In the genomic region with DNA sequence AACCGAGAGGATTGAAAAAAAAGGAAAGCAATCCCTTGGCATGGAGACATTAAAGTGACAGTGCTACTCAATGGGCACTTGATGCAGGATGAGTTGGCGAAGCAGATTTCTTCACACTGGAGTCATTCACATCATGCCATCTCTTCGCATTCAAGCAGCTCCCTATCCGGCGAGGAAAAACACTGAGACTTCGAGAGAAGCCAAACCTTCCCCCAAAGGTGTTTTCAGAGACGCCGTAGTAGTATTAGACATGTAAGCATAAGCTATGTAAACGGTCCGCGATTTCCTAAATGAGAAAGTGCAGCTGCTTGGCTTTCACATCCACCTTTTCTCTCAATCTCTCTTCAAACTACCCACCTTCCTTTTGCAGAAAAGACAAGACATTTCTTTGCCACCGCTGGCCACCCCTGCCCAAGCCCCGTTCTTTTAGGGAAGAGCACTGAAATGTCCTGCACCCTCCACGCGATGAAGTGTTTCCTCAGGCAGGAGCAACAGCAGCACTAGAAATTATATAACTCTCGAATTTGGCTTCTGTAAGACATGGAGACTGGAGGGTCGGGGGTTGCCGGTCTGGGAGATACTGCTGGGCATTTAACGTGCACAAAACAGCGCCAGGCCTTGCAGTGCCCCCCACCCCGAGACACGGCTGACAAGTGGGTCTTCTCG, we compare ENCODE assay signal across 8 cellular contexts. TPM values are rescaled to one million over a fixed set of nuclear protein-coding genes. Genes with fewer than 3 reads are reported as not detected.
A peak's percentile ranks its signal among the peaks of the same experiment; 100 is the strongest.
DNase-seq lines count a peak whose midpoint lies in the region; ATAC-seq and TF ChIP-seq lines count a peak whose summit lies in the region.

Gene DLG2, minus strand, starts transcription at position 13 of the 666 bp plus-strand sequence.

- H4K20me1 ChIP-seq in DND-41 (ENCODE audit: insufficient read depth, low read length) (no peaks in the 10 kb centered on the region), HCT116 (ENCODE audit: insufficient read depth) (no peaks in the 10 kb centered on the region)

- H3K36me3 ChIP-seq in DND-41 (ENCODE audit: insufficient read depth, low read length): peaks cover 9% of the 10 kb centered on the region
- H3K36me3 ChIP-seq in HCT116 (ENCODE audit: control insufficient read depth in 1 of 2, insufficient read depth in 2 of 2, low read length in 2 of 2): peaks cover 2 to 6% of the 10 kb centered on the region in 2 experiments; a peak in 1 of 4 replicates
- H3K36me3 ChIP-seq in SJSA1: no peaks in the 10 kb centered on the region

- TF ChIP-seq RAD21 in HCT116 (IDR thresholded peaks at IDR 0.05; ENCODE audit: low read depth): no peak

- H3K4me2 ChIP-seq in DND-41 (ENCODE audit: insufficient read depth, low read length) (peak within 1 kb of the TSS; percentile 94), HCT116 (ENCODE audit: low read length) (peak within 1 kb of the TSS; percentile 93)

- no peak for TF ChIP-seq POLR2A in HCT116 (IDR thresholded peaks at IDR 0.05; ENCODE audit: borderline replicate concordance, extremely low read depth, insufficient read depth, insufficient read length)

- peak within 1 kb of the TSS; percentile 64 for H3K9ac ChIP-seq in DND-41 (ENCODE audit: low read depth, low read length)
- H3K9ac ChIP-seq in HCT116 (ENCODE audit: low read length): peak within 1 kb of the TSS; percentile 71

- H3K27me3 Mint-ChIP-seq in stimulated activated naive CD8-positive, alpha-beta T cell treated with anti-CD3 and anti-CD28 coated beads, Interleukin-15, amount 100 ng/mL, for 72 hours: no peaks in the 10 kb centered on the region

- RAD21 ChIA-PET in HCT116 (lab: Charles Lee; ENCODE audit: low non-redundant PET in 1 of 2, low total read pairs in 2 of 2, uncharacterized antibody in 2 of 2, unreplicated experiment in 2 of 2): interaction anchor here in 1 of 2 experiments (1.0 kb wide), 1 partner anchor 21 kb away, joined by 3 read pairs; no protein-coding TSS in a partner anchor

- no TSS peak for BruUV-seq in HCT116 (replicated peaks; lab: Mats Ljungman, UMichigan)

- peak within 1 kb of the TSS; percentile 92 to 95 for H3K4me3 Mint-ChIP-seq in stimulated activated naive CD8-positive, alpha-beta T cell treated with anti-CD3 and anti-CD28 coated beads, Interleukin-15, amount 100 ng/mL, for 72 hours

- peaks cover 44% of the 10 kb centered on the region for H3K79me2 ChIP-seq in DND-41 (ENCODE audit: insufficient read depth, low read length)
- peaks cover 41% of the 10 kb centered on the region for H3K79me2 ChIP-seq in HCT116 (ENCODE audit: insufficient read depth, low read length)

- peak within 1 kb of the TSS; percentile 63 for H3K27ac ChIP-seq in DND-41 (ENCODE audit: low read length)
- peak within 1 kb of the TSS; percentile 47 for H3K27ac ChIP-seq in HCT116 (ENCODE audit: low read depth, low read length)
- H3K27ac ChIP-seq in SJSA1: no peak within 1 kb of the TSS
- peak within 1 kb of the TSS; percentile 94 for H3K27ac ChIP-seq in cingulate gyrus (ENCODE audit: low read depth, low read length)

- H3K27me3 ChIP-seq in DND-41 (ENCODE audit: insufficient read depth, low read length, poor library complexity) (no peaks in the 10 kb centered on the region), HCT116 (ENCODE audit: insufficient read depth, low read length) (no peaks in the 10 kb centered on the region), SJSA1 (replicated peaks) (no peaks in the 10 kb centered on the region)

- H3K4me3 ChIP-seq in DND-41 (ENCODE audit: low read depth in 1 of 2, low read length in 2 of 2) (peak within 1 kb of the TSS; percentile 38 to 81), HCT116 (replicated peaks in 1 of 2; ENCODE audit: low read depth in 1 of 2, low read length in 2 of 2) (peak within 1 kb of the TSS; percentile 79 to 95), SJSA1 (peak within 1 kb of the TSS; percentile 49)

- CTCF ChIA-PET in HCT116 (lab: Charles Lee): no interaction called here

- no peak for TF ChIP-seq CTCF in DND-41 (IDR thresholded peaks at IDR 0.05; ENCODE audit: borderline replicate concordance, extremely low read depth, low read length, poor library complexity, severe bottlenecking)
- TF ChIP-seq CTCF in HCT116 (IDR thresholded peaks at IDR 0.05 in 2 of 3, conservative IDR thresholded peaks at IDR 0.05 in 1 of 3; ENCODE audit: borderline replicate concordance in 1 of 3, insufficient read depth in 1 of 3, low read depth in 2 of 3, low read length in 2 of 3): no peak

- H3K4me1 ChIP-seq in DND-41 (ENCODE audit: insufficient read depth, low read length): peaks cover 38% of the 10 kb centered on the region
- H3K4me1 ChIP-seq in HCT116 (ENCODE audit: control insufficient read depth in 1 of 2, insufficient read depth in 2 of 2, low read length in 2 of 2): peaks cover 6 to 19% of the 10 kb centered on the region in 2 experiments; a peak in 3 of 4 replicates
- H3K4me1 ChIP-seq in SJSA1 (replicated peaks): no peaks in the 10 kb centered on the region

- no peaks in the 10 kb centered on the region for H3K9me3 Mint-ChIP-seq in stimulated activated naive CD8-positive, alpha-beta T cell treated with anti-CD3 and anti-CD28 coated beads, Interleukin-15, amount 100 ng/mL, for 72 hours

- H3K9me3 ChIP-seq in DND-41 (ENCODE audit: insufficient read depth, low read length, severe bottlenecking) (no peaks in the 10 kb centered on the region), HCT116 (ENCODE audit: control insufficient read depth in 1 of 2, insufficient read depth in 1 of 2, low read depth in 1 of 2, low read length in 2 of 2) (no peaks in the 10 kb centered on the region), SJSA1 (replicated peaks) (no peaks in the 10 kb centered on the region)

- peaks cover 43% of the 10 kb centered on the region for H3K4me1 Mint-ChIP-seq in stimulated activated naive CD8-positive, alpha-beta T cell treated with anti-CD3 and anti-CD28 coated beads, Interleukin-15, amount 100 ng/mL, for 72 hours

- H2AFZ ChIP-seq in DND-41 (ENCODE audit: low read depth, low read length): peak within 1 kb of the TSS; percentile 94
- H2AFZ ChIP-seq in HCT116 (ENCODE audit: low read depth, low read length, poor library complexity, severe bottlenecking): peak within 1 kb of the TSS; percentile 10

- peak within 1 kb of the TSS; percentile 95 to 97 for H3K27ac Mint-ChIP-seq in stimulated activated naive CD8-positive, alpha-beta T cell treated with anti-CD3 and anti-CD28 coated beads, Interleukin-15, amount 100 ng/mL, for 72 hours

- no peak for DNase-seq in DND-41
- no peak for DNase-seq in HCT116 (ENCODE audit: low read depth, low spot score)
- DNase-seq in SJSA1 (ENCODE audit: low read depth in 1 of 2, low spot score in 2 of 2): peak in 1 of 2 experiments; percentile 14
- DNase-seq in left colon: no peak
- DNase-seq in stimulated activated naive CD8-positive, alpha-beta T cell treated with anti-CD3 and anti-CD28 coated beads, Interleukin-15, amount 100 ng/mL, for 72 hours: no peak
- DNase-seq in NCI-H2029 (lab: John Stamatoyannopoulos, UW): no peak
- no peak for DNase-seq in NCI-H1694 treated with DMSO at 0.1 percent for 48 hours (lab: John Stamatoyannopoulos, UW)

- ATAC-seq in DND-41 (ENCODE audit: insufficient read depth, low read depth) (no peak), HCT116 (peak; percentile 8), left colon (peak; percentile 12)
- peak; percentile 14 for ATAC-seq in stimulated activated naive CD8-positive, alpha-beta T cell treated with anti-CD3 and anti-CD28 coated beads, Interleukin-15, amount 100 ng/mL, for 72 hours

- intact Hi-C loops in HCT116 (cut with micrococcal nuclease): no loop called here
- intact Hi-C loops in left colon (cut with DNase I, micrococcal nuclease): no loop called here

- H3K9me2 ChIP-seq in HCT116 (ENCODE audit: insufficient read depth): no peaks in the 10 kb centered on the region

- POLR2A ChIA-PET in HCT116 (lab: Charles Lee): interaction anchor here (0.7 to 1.7 kb wide), 5 partner anchors 12 to 673 kb away, joined by 3 to 5 read pairs (median 4); partner anchors contain the start of gene TMEM126A

TF ChIP-seq in HCT116, 20 proteins besides CTCF, POLR2A, EP300 and RAD21:
- TF ChIP-seq EGR1 (IDR thresholded peaks at IDR 0.05; ENCODE audit: low read depth): no peak
- TF ChIP-seq TCF7L2 (IDR thresholded peaks at IDR 0.05; ENCODE audit: borderline replicate concordance, extremely low read depth, insufficient read depth, insufficient read length): no peak
- TF ChIP-seq POLR2AphosphoS5 (IDR thresholded peaks at IDR 0.05; ENCODE audit: low read depth, low read length): no peak
- TF ChIP-seq ATF3 (IDR thresholded peaks at IDR 0.05): no peak
- TF ChIP-seq SRF (IDR thresholded peaks at IDR 0.05; ENCODE audit: low read depth): no peak
- no peak for TF ChIP-seq ELF1 (IDR thresholded peaks at IDR 0.05; ENCODE audit: borderline replicate concordance, low read depth)

RNA-seq across cellular contexts. Expression of gene DLG2, which starts in this region (rescaled TPM):
- 2.4 TPM for total RNA-seq in HCT116 (2021; ENCODE audit: unreplicated experiment)
- 0.39 and 0.47 TPM in 2 replicates for polyA plus RNA-seq in HCT116 (2012)
- total RNA-seq in SJSA1 (2014; rRNA removed; shearing (Covaris generic)): 0.13 TPM in 1 of 2 replicates, not detected in the other
- 1 to 10 TPM; 1.9 to 3.2 TPM for total RNA-seq in left colon
